ENCODE assay signal across 17 cellular contexts in genomic region chr1:24905355-24905978, GRCh38. TPM values are rescaled to one million over a fixed set of nuclear protein-coding genes. Genes with fewer than 3 reads are reported as not detected.
DNase-seq lines count a peak whose midpoint lies in the region; ATAC-seq and TF ChIP-seq lines count a peak whose summit lies in the region.
"Had no signal": no experiment of that assay in that cellular context is flagged by ENCODE, and none has a peak within 500 bp of the region (broad histone marks: within the 10 kb centered on the region; RNA-seq: fewer than 3 reads in every experiment).

No MANE protein-coding gene starts in this region.

- peaks cover 71% of the 10 kb centered on the region for H3K36me3 Mint-ChIP-seq in activated CD8-positive, alpha-beta T cell treated with anti-CD3 and anti-CD28 coated beads for 36 hours (ENCODE audit: low read depth)

- no peaks in the 10 kb centered on the region for H3K9me3 ChIP-seq in tibial artery
- H3K9me3 ChIP-seq: thyroid gland had no signal

- POLR2A ChIA-PET in activated CD8-positive, alpha-beta T cell treated with anti-CD3 and anti-CD28 coated beads for 36 hours (lab: Charles Lee): interaction anchor here (0.7 to 1.5 kb wide), 4 partner anchors 8 to 223 kb away, joined by 3 to 4 read pairs (median 3); no protein-coding TSS in a partner anchor

- peak; percentile 17 to 20 for DNase-seq in activated T-cell treated with anti-CD3 and anti-CD28 coated beads, Interleukin-2, amount 50 U/mL, for 48 hours
- no peak for DNase-seq in activated T-cell treated with anti-CD3 and anti-CD28 coated beads for 4 hours
- no peak for DNase-seq in activated CD8-positive, alpha-beta T cell treated with anti-CD3 and anti-CD28 coated beads for 36 hours
- peak; percentile 42 for DNase-seq in left lobe of liver (ENCODE audit: low spot score)
- peak; percentile 11 to 56 for DNase-seq in tibial artery
- no peak for DNase-seq in GM20000 (ENCODE audit: low spot score)
- DNase-seq in RPMI8226: no peak
- DNase-seq: activated CD4-positive, alpha-beta T cell treated with anti-CD3 and anti-CD28 coated beads, Interleukin-2, amount 50 U/mL, for 1 hour; activated gamma-delta T cell; brain microvascular endothelial cell; Calu3; NK-92 treated with Interleukin-12 subunit alpha and Interleukin-12 subunit beta, amount 100 ng/mL, for 24 hours; SHP77; thyroid gland had no signal

- no peak for ATAC-seq in activated CD8-positive, alpha-beta T cell treated with anti-CD3 and anti-CD28 coated beads for 36 hours
- ATAC-seq in left lobe of liver: no peak
- ATAC-seq in GM18519 (IDR thresholded peaks at IDR 0.05; ENCODE audit: low FRiP score, unreplicated experiment): no peak

- H3K4me1 Mint-ChIP-seq in activated CD8-positive, alpha-beta T cell treated with anti-CD3 and anti-CD28 coated beads for 36 hours (ENCODE audit: low read depth): peaks cover 45% of the 10 kb centered on the region

- H3K4me3 Mint-ChIP-seq in activated CD8-positive, alpha-beta T cell treated with anti-CD3 and anti-CD28 coated beads for 36 hours: no peak overlapping the region
- H3K4me3 Mint-ChIP-seq: T-helper 2 cell treated with Interferon-gamma antibody and Interleukin-4, amounts not matched to agents 5 μg/mL and 100 μg/mL, for 36 hours had no signal

- CTCF ChIA-PET in activated CD8-positive, alpha-beta T cell treated with anti-CD3 and anti-CD28 coated beads for 36 hours (lab: Charles Lee): no interaction called here

- H3K4me3 ChIP-seq in tibial artery: no peak overlapping the region
- H3K4me3 ChIP-seq: hepatocyte, thyroid gland had no signal

- no peak overlapping the region for H3K27ac ChIP-seq in tibial artery
- H3K27ac ChIP-seq: brain microvascular endothelial cell, hepatocyte, thyroid gland had no signal

- peaks cover 0 to 24% (median 0%) of the 10 kb centered on the region in 3 donors for H3K36me3 ChIP-seq in tibial artery
- H3K36me3 ChIP-seq: thyroid gland had no signal

- no peak for TF ChIP-seq CTCF in activated CD8-positive, alpha-beta T cell treated with anti-CD3 and anti-CD28 coated beads for 36 hours (IDR thresholded peaks at IDR 0.05)
- TF ChIP-seq CTCF in tibial artery (IDR thresholded peaks at IDR 0.05): no peak
- no peak for TF ChIP-seq CTCF in GM20000 (IDR thresholded peaks at IDR 0.05; ENCODE audit: extremely low read depth, missing control alignments)

- no peaks in the 10 kb centered on the region for H3K4me1 ChIP-seq in tibial artery
- H3K4me1 ChIP-seq: thyroid gland had no signal

- H3K27ac Mint-ChIP-seq in activated CD8-positive, alpha-beta T cell treated with anti-CD3 and anti-CD28 coated beads for 36 hours: peak overlapping the region; percentile 42
- H3K27ac Mint-ChIP-seq: T-helper 2 cell treated with Interferon-gamma antibody and Interleukin-4, amounts not matched to agents 5 μg/mL and 100 μg/mL, for 36 hours had no signal

- no peaks in the 10 kb centered on the region for H3K27me3 Mint-ChIP-seq in activated CD8-positive, alpha-beta T cell treated with anti-CD3 and anti-CD28 coated beads for 36 hours

- intact Hi-C loops in activated CD8-positive, alpha-beta T cell treated with anti-CD3 and anti-CD28 coated beads for 36 hours (cut with micrococcal nuclease): no loop called here
- intact Hi-C loops in tibial artery (cut with DNase I; ENCODE audit: low total_unique reads): no loop called here

- peaks cover 0 to 49% of the 10 kb centered on the region in 2 donors for H3K27me3 ChIP-seq in tibial artery
- H3K27me3 ChIP-seq: brain microvascular endothelial cell, hepatocyte, thyroid gland had no signal

- no peaks in the 10 kb centered on the region for H3K9me3 Mint-ChIP-seq in activated CD8-positive, alpha-beta T cell treated with anti-CD3 and anti-CD28 coated beads for 36 hours
- H3K9me3 Mint-ChIP-seq: T-helper 2 cell treated with Interferon-gamma antibody and Interleukin-4, amounts not matched to agents 5 μg/mL and 100 μg/mL, for 36 hours had no signal

RNA-seq across cellular contexts. Expression of gene RUNX3, which starts 24.6 kb away (rescaled TPM):
- 100 to 1,000 TPM; 180 to 183 TPM for total RNA-seq in activated CD8-positive, alpha-beta T cell treated with anti-CD3 and anti-CD28 coated beads for 36 hours
- total RNA-seq in left lobe of liver: 0.86 TPM

Comparison
In these comparisons a context has a peak if more than half of its experiments do, and no peak if none do; other contexts are left out.
1. DNase-seq: peak in activated T-cell treated with anti-CD3 and anti-CD28 coated beads, Interleukin-2, amount 50 U/mL, for 48 hours (2 of 2), left lobe of liver (single experiment) and tibial artery (2 of 2); none in activated T-cell treated with anti-CD3 and anti-CD28 coated beads for 4 hours (single experiment), activated CD8-positive, alpha-beta T cell treated with anti-CD3 and anti-CD28 coated beads for 36 hours (single experiment), GM20000 (single experiment) and RPMI8226 (single experiment).
2. RNA of gene RUNX3, which starts 24.6 kb away (total RNA-seq): 180 to 183 TPM in activated CD8-positive, alpha-beta T cell treated with anti-CD3 and anti-CD28 coated beads for 36 hours; 0.86 TPM in left lobe of liver (single experiment); every median in the first group is over 10 times any median in the second.